ENCODE assay signal across 23 cellular contexts in genomic region chr22:44584256-44584902, GRCh38.
DNase-seq lines count a peak whose midpoint lies in the region; ATAC-seq and TF ChIP-seq lines count a peak whose summit lies in the region.
"Had no signal": no experiment of that assay in that cellular context is flagged by ENCODE, and none has a peak within 500 bp of the region (broad histone marks: within the 10 kb centered on the region; RNA-seq: fewer than 3 reads in every experiment).

No MANE protein-coding gene starts in this region.

- no peak for ATAC-seq in IMR-90 (ENCODE audit: low read depth)
- ATAC-seq in heart left ventricle = peak in 1 of 4 donors; percentile 43
- ATAC-seq in omental fat pad (ENCODE audit: low FRiP score) = no peak
- ATAC-seq in GM21737 (IDR thresholded peaks at IDR 0.05; ENCODE audit: unreplicated experiment) = no peak
- no peak for ATAC-seq in GM21360 (IDR thresholded peaks at IDR 0.05; ENCODE audit: unreplicated experiment)
- ATAC-seq: activated naive CD8-positive, alpha-beta T cell treated with anti-CD3 and anti-CD28 coated beads, Interleukin-2, amount 50 U/mL, for 24 hours; HCT116 had no signal

- intact Hi-C loops in IMR-90 (cut with micrococcal nuclease) (no loop called here), heart left ventricle (cut with DNase I) (no loop called here)

- BruUV-seq in IMR-90 (replicated peaks; lab: Mats Ljungman, UMichigan) = no TSS peak

- H4K91ac ChIP-seq in IMR-90 (ENCODE audit: insufficient read depth, low read depth, low read length) = no peak overlapping the region

- H3K14ac ChIP-seq in IMR-90 (replicated peaks; ENCODE audit: low read depth, low read length) = no peak overlapping the region

- H2BK120ac ChIP-seq in IMR-90 (ENCODE audit: low read depth, low read length) = no peak overlapping the region

- TF ChIP-seq CTCF in IMR-90 (conservative IDR thresholded peaks at IDR 0.05; ENCODE audit: low read depth, low read length) (no peak), heart left ventricle (IDR thresholded peaks at IDR 0.05) (no peak), omental fat pad (IDR thresholded peaks at IDR 0.05) (no peak), GM10266 (IDR thresholded peaks at IDR 0.05; ENCODE audit: control insufficient read depth, insufficient read depth, low read depth, missing control alignments) (no peak)

- H3K36me3 ChIP-seq in IMR-90 (ENCODE audit: control insufficient read depth, insufficient read depth, low read length) (no peaks in the 10 kb centered on the region), heart left ventricle (no peaks in the 10 kb centered on the region)
- H3K36me3 ChIP-seq: tibial nerve had no signal

- no peak overlapping the region for H2AK5ac ChIP-seq in IMR-90 (ENCODE audit: low read depth, low read length)

- TF ChIP-seq POLR2A in IMR-90 (IDR thresholded peaks at IDR 0.05; ENCODE audit: low read depth, low read length) = no peak
- no peak for TF ChIP-seq POLR2A in heart left ventricle (IDR thresholded peaks at IDR 0.05)

- H4K20me1 ChIP-seq in IMR-90 (ENCODE audit: insufficient read depth, low read length) = no peaks in the 10 kb centered on the region

- CTCF ChIA-PET in IMR-90 (lab: Yijun Ruan, JAX) = no interaction called here

- DNase-seq in DMS53 (lab: John Stamatoyannopoulos, UW) = peak; percentile 25
- DNase-seq in DMS53 treated with DMSO at 0.1 percent for 48 hours (lab: John Stamatoyannopoulos, UW; ENCODE audit: unreplicated experiment) = no peak
- no peak for DNase-seq in IMR-90
- peak; percentile 6 to 64 (median 30) for DNase-seq in heart left ventricle
- peak; percentile 5 for DNase-seq in omental fat pad (ENCODE audit: low spot score)
- no peak for DNase-seq in GM10266 (ENCODE audit: extremely low spot score)
- DNase-seq: activated CD4-positive, CD25-positive, alpha-beta regulatory T cell treated with anti-CD3 and anti-CD28 coated beads, Interleukin-2, amount 50 U/mL, for 72 hours; activated naive CD8-positive, alpha-beta T cell treated with anti-CD3 and anti-CD28 coated beads, Interleukin-2, amount 50 U/mL, for 24 hours; Kasumi-1; naive B cell; NCI-H1092 treated with DMSO at 0.1 percent for 48 hours; NCI-H2081; NCI-H510A; RPMI8226; stimulated activated naive CD4-positive, alpha-beta T cell had no signal

- H4K8ac ChIP-seq in IMR-90 (ENCODE audit: low read depth in 2 of 2, low read length in 2 of 2) = no peak overlapping the region

- H3K4me1 ChIP-seq in IMR-90 (ENCODE audit: control insufficient read depth, insufficient read depth, low read length) = peaks cover 3% of the 10 kb centered on the region
- no peaks in the 10 kb centered on the region for H3K4me1 ChIP-seq in heart left ventricle
- H3K4me1 ChIP-seq: parathyroid adenoma, tibial nerve had no signal

- in situ Hi-C loops in IMR-90 (cut with MboI; ENCODE audit: low sequenced_read_pairs) = no loop called here

- H3K9me3 ChIP-seq in IMR-90 (ENCODE audit: control insufficient read depth, insufficient read depth, low read length) (peaks cover 4% of the 10 kb centered on the region; the same call in 1 of the 2 replicates), heart left ventricle (peaks cover 0 to 3% (median 0%) of the 10 kb centered on the region in 12 donors)

- POLR2A ChIA-PET in IMR-90 (lab: Charles Lee; ENCODE audit: unreplicated experiment) = no interaction called here

- no peak overlapping the region for H2BK20ac ChIP-seq in IMR-90 (ENCODE audit: low read depth, low read length)

- peaks cover 11% of the 10 kb centered on the region for H3K27me3 ChIP-seq in IMR-90 (ENCODE audit: control insufficient read depth, insufficient read depth, low read length)
- H3K27me3 ChIP-seq in heart left ventricle = peaks cover 0 to 7% (median 0%) of the 10 kb centered on the region in 9 donors
- H3K27me3 ChIP-seq: hepatocyte had no signal

- no peak overlapping the region for H3K4ac ChIP-seq in IMR-90 (ENCODE audit: low read depth, low read length)

- no peaks in the 10 kb centered on the region for H3K79me1 ChIP-seq in IMR-90 (ENCODE audit: low read depth in 1 of 2, low read length in 2 of 2)

- no peak overlapping the region for H2AK9ac ChIP-seq in IMR-90 (replicated peaks; ENCODE audit: low read depth, low read length, poor library complexity)

- TF ChIP-seq RAD21 in IMR-90 (IDR thresholded peaks at IDR 0.05; ENCODE audit: low read length) = no peak

- no peak overlapping the region for H2BK5ac ChIP-seq in IMR-90 (ENCODE audit: low read depth, low read length, poor library complexity, severe bottlenecking)

- H3K27ac ChIP-seq in IMR-90 (ENCODE audit: insufficient read depth, low read length) (no peak overlapping the region), heart left ventricle (no peak overlapping the region)
- H3K27ac ChIP-seq: 22Rv1, hepatocyte, parathyroid adenoma, skin epidermis, tibial nerve had no signal

- no peak overlapping the region for H3K18ac ChIP-seq in IMR-90 (ENCODE audit: low read depth, low read length)

- H2AFZ ChIP-seq in IMR-90 (replicated peaks; ENCODE audit: low read length, poor library complexity) = peak overlapping the region; percentile 13
- H2AFZ ChIP-seq: hepatocyte, parathyroid adenoma had no signal

- whole genome bisulfite sequencing in IMR-90 (ENCODE audit: extremely low coverage in 2 of 2, insufficient read length in 1 of 2), 2 experiments = 60% methylated on average over 1 of the region's 7 CpGs; no CpG with 5 or more reads in 1 of the 2 experiments
- 82 to 87% (median 84%) methylated on average over 7 of the region's 7 CpGs for WGBS in heart left ventricle, 4 donors

- H3K4me3 ChIP-seq in IMR-90 (ENCODE audit: insufficient read depth, low read depth, low read length) (no peak overlapping the region), heart left ventricle (no peak overlapping the region)
- H3K4me3 ChIP-seq: hepatocyte, skin epidermis, tibial nerve had no signal

- H3K9me1 ChIP-seq in IMR-90 (ENCODE audit: insufficient read depth, low read length) = no peaks in the 10 kb centered on the region

- no peak overlapping the region for H3K9ac ChIP-seq in IMR-90 (ENCODE audit: low read depth, low read length)
- H3K9ac ChIP-seq: parathyroid adenoma had no signal

- dilution Hi-C loops in IMR-90 (cut with HindIII; ENCODE audit: low sequenced_read_pairs, unreplicated experiment) = no loop called here

- H4K5ac ChIP-seq in IMR-90 (ENCODE audit: low read depth, low read length) = no peak overlapping the region

- no peak overlapping the region for H2BK15ac ChIP-seq in IMR-90 (ENCODE audit: low read depth, low read length)

- H3K4me2 ChIP-seq in IMR-90 (ENCODE audit: low read depth, low read length) = no peak overlapping the region
- H3K4me2 ChIP-seq: hepatocyte had no signal

- no peak overlapping the region for H3K56ac ChIP-seq in IMR-90 (ENCODE audit: extremely low read depth, insufficient read depth, low read length)

- H3K23ac ChIP-seq in IMR-90 (ENCODE audit: low read depth, low read length) = no peak overlapping the region

TF ChIP-seq in IMR-90, 13 proteins besides CTCF, POLR2A, EP300 and RAD21:
- TF ChIP-seq CHD1 (IDR thresholded peaks at IDR 0.05; ENCODE audit: low read depth, low read length) (no peak), NFE2L2 (IDR thresholded peaks at IDR 0.05; ENCODE audit: low read depth, low read length) (no peak), SMC3 (IDR thresholded peaks at IDR 0.05; ENCODE audit: low read depth, low read length) (no peak), ELK1 (IDR thresholded peaks at IDR 0.05; ENCODE audit: borderline replicate concordance, low read depth, low read length) (no peak), BHLHE40 (IDR thresholded peaks at IDR 0.05; ENCODE audit: low read depth, low read length) (no peak), RCOR1 (IDR thresholded peaks at IDR 0.05; ENCODE audit: insufficient replicate concordance, low read length) (no peak), MXI1 (IDR thresholded peaks at IDR 0.05; ENCODE audit: borderline replicate concordance, low read depth, low read length) (no peak), MAZ (IDR thresholded peaks at IDR 0.05; ENCODE audit: borderline replicate concordance, low read depth, low read length) (no peak), USF2 (IDR thresholded peaks at IDR 0.05; ENCODE audit: low read depth, low read length) (no peak), CEBPB (IDR thresholded peaks at IDR 0.05; ENCODE audit: low read depth, low read length) (no peak)

Comparison
In these comparisons a context has a peak if more than half of its experiments do, and no peak if none do; other contexts are left out.
1. DNase-seq: peak in DMS53 (single experiment), heart left ventricle (5 of 5) and omental fat pad (single experiment); none in DMS53 treated with DMSO at 0.1 percent for 48 hours (single experiment), IMR-90 (single experiment) and GM10266 (single experiment).